In the genomic region with DNA sequence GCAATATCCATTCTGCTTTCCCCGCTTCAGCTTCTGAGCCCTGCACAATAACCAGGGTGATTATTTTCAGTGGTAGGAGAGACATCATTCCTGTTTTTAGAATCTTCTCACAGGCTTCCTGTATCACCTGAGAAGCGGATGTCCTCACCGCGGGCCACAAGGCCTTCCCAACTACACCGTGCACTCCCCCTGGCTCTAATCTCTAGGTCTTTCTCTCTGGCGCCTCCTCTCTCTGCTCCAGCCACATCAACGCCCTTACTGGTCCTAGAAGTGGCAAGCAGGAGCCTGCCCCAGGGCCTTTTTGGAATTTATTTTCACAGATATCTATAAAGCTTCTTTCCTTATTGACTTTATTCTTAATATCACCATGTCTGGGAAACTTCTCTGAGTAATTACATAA, we compare ENCODE assay signal across 7 cellular contexts.
"Had no signal": no experiment of that assay in that cellular context is flagged by ENCODE, and none has a peak within 500 bp of the region (broad histone marks: within the 10 kb centered on the region; RNA-seq: fewer than 3 reads in every experiment).

No MANE protein-coding gene starts in this region.

- H3K4me3 Mint-ChIP-seq: IgD-negative memory B cell had no signal

- H3K27me3 Mint-ChIP-seq: IgD-negative memory B cell had no signal

- DNase-seq: GM23248, H7, HCEC 1CT, KBM-7 had no signal

- ATAC-seq: HepG2 had no signal

- H3K4me1 Mint-ChIP-seq: IgD-negative memory B cell had no signal

- FAIRE-seq: HepG2 had no signal

- H3K36me3 Mint-ChIP-seq: IgD-negative memory B cell had no signal

- H3K9ac ChIP-seq: GM23248 had no signal

- H3K27ac Mint-ChIP-seq: IgD-negative memory B cell had no signal

- H2AFZ ChIP-seq: GM23248 had no signal

- H3K4me3 ChIP-seq: GM23248 had no signal

- H3K27ac ChIP-seq: GM23248, HL-60 had no signal
